ENCODE assay signal across 1 cellular context in genomic region chr11:27470166-27470565, GRCh38.
TF ChIP-seq lines count a peak whose summit lies in the region.

No MANE protein-coding gene starts in this region.

TF ChIP-seq in WTC11, 78 proteins besides CTCF, POLR2A, EP300 and RAD21 (continued from another document):
- TF ChIP-seq, protein P1, sequence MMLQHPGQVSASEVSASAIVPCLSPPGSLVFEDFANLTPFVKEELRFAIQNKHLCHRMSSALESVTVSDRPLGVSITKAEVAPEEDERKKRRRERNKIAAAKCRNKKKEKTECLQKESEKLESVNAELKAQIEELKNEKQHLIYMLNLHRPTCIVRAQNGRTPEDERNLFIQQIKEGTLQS (CRISPR knock-in tag; conservative IDR thresholded peaks at IDR 0.05) = no peak
- TF ChIP-seq IRF2 (CRISPR knock-in tag; IDR thresholded peaks at IDR 0.05; ENCODE audit: borderline replicate concordance, low read depth) (no peak), NR1H2 (CRISPR knock-in tag; IDR thresholded peaks at IDR 0.05) (no peak)
